ENCODE assay signal across 8 cellular contexts in genomic region chr15:75198560-75199346, GRCh38. TPM values are rescaled to one million over a fixed set of nuclear protein-coding genes. Genes with fewer than 3 reads are reported as not detected.
DNase-seq lines count a peak whose midpoint lies in the region; ATAC-seq lines count a peak whose summit lies in the region.

No MANE protein-coding gene starts in this region.

- DNase-seq in Daoy (ENCODE audit: low read depth) (peak; percentile 52), H7 (peak; percentile 78), RPMI8226 (peak; percentile 78), glomerular visceral epithelial cell (ENCODE audit: extremely low spot score) (peak; percentile 44), NCI-H524 treated with DMSO at 0.1 percent for 48 hours (lab: John Stamatoyannopoulos, UW) (no peak), cerebellum (ENCODE audit: low spot score) (no peak)
- no peak for DNase-seq in effector CD4-positive, alpha-beta T cell

- H3K36me3 ChIP-seq in H7 (replicated peaks; ENCODE audit: control insufficient read depth, insufficient read depth, low read length): no peaks in the 10 kb centered on the region

- no peak overlapping the region for H3K4me3 ChIP-seq in H7 (ENCODE audit: insufficient read depth, low read depth, low read length)

- no peaks in the 10 kb centered on the region; the same call in 1 of the 2 replicates for H3K27me3 ChIP-seq in H7 (ENCODE audit: control insufficient read depth, insufficient read depth, low read length)

- ATAC-seq in HG03097 (IDR thresholded peaks at IDR 0.05; ENCODE audit: low FRiP score, unreplicated experiment): no peak

RNA-seq across cellular contexts. Expression of gene C15orf39, which starts 2.9 kb away (rescaled TPM):
- 3.1 and 5.7 TPM in 2 replicates for total RNA-seq in Daoy (2014; rRNA removed; shearing (Covaris generic))
- total RNA-seq in H7 (2014; rRNA removed; shearing (Covaris generic)): 35.9 and 37.1 TPM in 2 replicates
- 2.2 TPM for total RNA-seq in cerebellum

RNA-seq across cellular contexts. Expression of gene GOLGA6C, which starts 59.4 kb away (rescaled TPM):
- total RNA-seq in Daoy (2014; rRNA removed; shearing (Covaris generic)): 0.34 TPM in 1 of 2 replicates, not detected in the other
- 0.07 and 0.24 TPM in 2 replicates for total RNA-seq in H7 (2014; rRNA removed; shearing (Covaris generic))
- not detected for total RNA-seq in cerebellum

Comparison
In these comparisons a context has a peak if more than half of its experiments do, and no peak if none do; other contexts are left out.
1. DNase-seq: peak in Daoy (single experiment), H7 (single experiment), RPMI8226 (single experiment) and glomerular visceral epithelial cell (single experiment); none in NCI-H524 treated with DMSO at 0.1 percent for 48 hours (single experiment), effector CD4-positive, alpha-beta T cell (single experiment) and cerebellum (single experiment).